8 cellular contexts compared by ENCODE assay signal in the genomic region with DNA sequence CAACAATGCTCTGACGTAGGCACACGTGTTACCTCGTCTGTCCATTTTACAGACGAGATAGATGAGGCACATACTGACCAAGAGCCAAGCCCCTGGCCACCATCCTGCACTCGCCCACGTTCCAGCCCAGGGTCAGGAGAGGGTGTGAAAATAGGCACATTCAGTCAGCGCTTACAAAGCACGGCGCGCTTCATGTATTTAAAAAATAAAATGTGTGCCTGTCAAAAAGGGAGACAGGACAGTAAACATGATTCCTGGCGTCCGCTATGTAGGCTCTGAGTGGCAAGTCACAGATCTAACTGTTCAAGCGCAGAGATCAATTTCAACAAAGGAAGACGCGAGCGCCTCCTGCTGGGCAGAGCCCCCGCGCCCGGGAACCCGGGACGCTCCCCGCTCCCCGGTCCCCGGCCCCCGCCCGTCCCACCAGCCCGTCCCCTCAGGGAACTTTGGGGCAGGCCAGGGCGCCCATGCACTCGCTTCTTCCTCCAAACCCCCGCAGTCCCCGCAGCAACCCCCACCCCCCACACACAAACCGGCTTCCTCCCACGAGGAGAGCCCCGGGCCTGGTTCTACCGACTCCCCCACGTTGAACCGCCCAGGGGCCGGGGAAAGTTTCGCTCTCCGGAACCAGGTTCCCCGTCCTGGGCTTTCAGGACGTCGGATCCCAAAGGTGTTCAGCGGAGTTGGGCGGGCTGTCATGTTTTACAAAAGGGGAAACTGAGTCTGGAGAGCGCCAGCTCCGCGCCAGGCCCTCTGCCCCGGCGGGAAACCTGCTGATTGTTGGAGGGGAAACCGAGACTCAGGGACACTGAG. TPM values are rescaled to one million over a fixed set of nuclear protein-coding genes. Genes with fewer than 3 reads are reported as not detected.
DNase-seq lines count a peak whose midpoint lies in the region; ATAC-seq and TF ChIP-seq lines count a peak whose summit lies in the region.

No MANE protein-coding gene starts in this region.

- H3K27ac ChIP-seq in iPS-20b (ENCODE audit: low read length), result peak overlapping the region; percentile 55

- CTCF ChIA-PET in BJ (lab: Yijun Ruan, JAX), result interaction anchor here (0.6 to 6.1 kb wide), 52 partner anchors 11 to 420 kb away, joined by 3 to 161 read pairs (median 5); partner anchors contain the start of genes C1QTNF6, IL2RB, KCTD17 and RAC2

- peak; percentile 78 for TF ChIP-seq CTCF in BJ (IDR thresholded peaks at IDR 0.05; ENCODE audit: insufficient read depth, low read depth, low read length)
- peak; percentile 70 for TF ChIP-seq CTCF in GM20000 (IDR thresholded peaks at IDR 0.05; ENCODE audit: extremely low read depth, missing control alignments)
- TF ChIP-seq CTCF in WI38 (IDR thresholded peaks at IDR 0.05; ENCODE audit: low read depth, low read length), result peak; percentile 61

- H3K9ac ChIP-seq in iPS-20b (ENCODE audit: low read depth, low read length), result peak overlapping the region; percentile 94
- peak overlapping the region; percentile 93 for H3K9ac ChIP-seq in skeletal muscle satellite cell (ENCODE audit: low read depth, low read length)

- H3K4me3 ChIP-seq in BJ (ENCODE audit: low read depth, low read length) (peak overlapping the region; percentile 66), WI38 (ENCODE audit: low read depth, low read length) (peak overlapping the region; percentile 64), iPS-20b (ENCODE audit: low read length) (peak overlapping the region; percentile 89), skeletal muscle satellite cell (ENCODE audit: low read length) (peak overlapping the region; percentile 83)

- H3K4me1 ChIP-seq in iPS-20b (ENCODE audit: insufficient read depth, low read length) (peaks cover 5% of the 10 kb centered on the region; the same call in 1 of the 2 replicates), skeletal muscle satellite cell (ENCODE audit: control insufficient read depth, insufficient read depth, low read length) (peaks cover 25% of the 10 kb centered on the region)

- ATAC-seq in HG03342 (IDR thresholded peaks at IDR 0.05; ENCODE audit: unreplicated experiment), result no peak

- in situ Hi-C loops in T47D (cut with HindIII; ENCODE audit: low pct_unique_long_range_greater_than_20kb, low sequenced_read_pairs), result no loop called here

- peak overlapping the region; percentile 98 for H3K4me2 ChIP-seq in skeletal muscle satellite cell (ENCODE audit: low read length)

- H3K9me3 ChIP-seq in iPS-20b (ENCODE audit: insufficient read depth, low read depth, low read length), result peaks cover 3% of the 10 kb centered on the region; the same call in 1 of the 2 replicates
- H3K9me3 ChIP-seq in skeletal muscle satellite cell (replicated peaks; ENCODE audit: low read length), result no peaks in the 10 kb centered on the region

- DNase-seq in BJ (ENCODE audit: low read depth) (no peak), GM20000 (ENCODE audit: low spot score) (peak; percentile 86), NCI-H128 (lab: John Stamatoyannopoulos, UW; ENCODE audit: unreplicated experiment) (peak; percentile 1), T47D (ENCODE audit: low read depth in 1 of 2, low spot score in 1 of 2) (peak; percentile 40 to 78)

- no peaks in the 10 kb centered on the region for H3K27me3 ChIP-seq in BJ (ENCODE audit: control insufficient read depth, insufficient read depth, low read length)
- no peaks in the 10 kb centered on the region for H3K27me3 ChIP-seq in iPS-20b (ENCODE audit: insufficient read depth, low read length)
- no peaks in the 10 kb centered on the region for H3K27me3 ChIP-seq in skeletal muscle satellite cell (ENCODE audit: control insufficient read depth, insufficient read depth, low read length)

- POLR2A ChIA-PET in BJ (lab: Charles Lee), result no interaction called here

- H3K36me3 ChIP-seq in BJ (ENCODE audit: control insufficient read depth, insufficient read depth, low read length), result no peaks in the 10 kb centered on the region
- no peaks in the 10 kb centered on the region for H3K36me3 ChIP-seq in iPS-20b (ENCODE audit: insufficient read depth, low read depth, low read length)
- no peaks in the 10 kb centered on the region for H3K36me3 ChIP-seq in skeletal muscle satellite cell (ENCODE audit: insufficient read depth, low read length)

RNA-seq across cellular contexts. Expression of gene C1QTNF6, which starts 10.4 kb away (rescaled TPM):
- polyA plus RNA-seq in BJ (2011; rRNA removed), result 11.8 and 19.3 TPM in 2 replicates
- 4.8 and 6.7 TPM in 2 replicates for polyA minus RNA-seq in BJ (2011; rRNA and poly(A)+ RNA removed)
- 1.5 and 2.2 TPM in 2 replicates for total RNA-seq in skeletal muscle satellite cell (2012; rRNA removed)

RNA-seq across cellular contexts. Expression of gene SSTR3, which starts 13.8 kb away (rescaled TPM):
- not detected in 2 replicates for polyA plus RNA-seq in BJ (2011; rRNA removed)
- polyA minus RNA-seq in BJ (2011; rRNA and poly(A)+ RNA removed), result not detected in 2 replicates
- under 0.01 TPM in 1 of 2 replicates, not detected in the other for total RNA-seq in skeletal muscle satellite cell (2012; rRNA removed)

RNA-seq across cellular contexts. Expression of gene RAC2, which starts 45.6 kb away (rescaled TPM):
- polyA plus RNA-seq in BJ (2011; rRNA removed), result 13.7 and 25.7 TPM in 2 replicates
- polyA minus RNA-seq in BJ (2011; rRNA and poly(A)+ RNA removed), result 14.2 and 18.9 TPM in 2 replicates
- 27.7 and 36.8 TPM in 2 replicates for total RNA-seq in skeletal muscle satellite cell (2012; rRNA removed)

RNA-seq across cellular contexts. Expression of gene IL2RB, which starts 48.8 kb away (rescaled TPM):
- 0.22 and 0.37 TPM in 2 replicates for polyA plus RNA-seq in BJ (2011; rRNA removed)
- 0.09 and 0.51 TPM in 2 replicates for polyA minus RNA-seq in BJ (2011; rRNA and poly(A)+ RNA removed)
- total RNA-seq in skeletal muscle satellite cell (2012; rRNA removed), result not detected in 2 replicates
